In genomic region chrX:131306602-131307001, GRCh38 we compare ENCODE assay signal across 28 cellular contexts. TPM values are rescaled to one million over a fixed set of nuclear protein-coding genes. Genes with fewer than 3 reads are reported as not detected.
"Had no signal": no experiment of that assay in that cellular context is flagged by ENCODE, and none has a peak within 500 bp of the region (broad histone marks: within the 10 kb centered on the region; RNA-seq: fewer than 3 reads in every experiment).

No MANE protein-coding gene starts in this region.

- H3K36me3 Mint-ChIP-seq: immature natural killer cell; naive thymus-derived CD8-positive, alpha-beta T cell; stimulated activated naive B cell treated with anti-CD40 and anti-IgM and Interleukin-4, amounts not matched to agents 10 μg/mL and 1 μg/mL and 100 μg/mL, for 72 hours had no signal

- H3K27me3 Mint-ChIP-seq: progenitor cell of endocrine pancreas had no signal

- H3K27me3 ChIP-seq: right atrium auricular region, right lobe of liver, testis, thyroid gland, transverse colon, upper lobe of left lung, vagina had no signal

- H3K27ac Mint-ChIP-seq: immature natural killer cell; naive thymus-derived CD8-positive, alpha-beta T cell; nephron; progenitor cell of endocrine pancreas; stimulated activated naive B cell treated with anti-CD40 and anti-IgM and Interleukin-4, amounts not matched to agents 10 μg/mL and 1 μg/mL and 100 μg/mL, for 72 hours had no signal

- ATAC-seq: mucosa of descending colon; naive thymus-derived CD8-positive, alpha-beta T cell; right lobe of liver; stimulated activated naive B cell treated with anti-CD40 and anti-IgM and Interleukin-4, amounts not matched to agents 10 μg/mL and 1 μg/mL and 100 μg/mL, for 72 hours; stimulated activated naive CD8-positive, alpha-beta T cell treated with anti-CD3 and anti-CD28 coated beads, Interleukin-15, Interleukin-2, amounts not matched to agents 100 U/mL and 50 U/mL, for 24 hours had no signal

- H3K4me3 ChIP-seq: left ventricle myocardium inferior, lung, mucosa of descending colon, right atrium auricular region, right lobe of liver, smooth muscle cell, stomach, testis, thyroid gland, transverse colon, upper lobe of left lung, vagina had no signal

- H3K27ac ChIP-seq: left ventricle myocardium inferior, right atrium auricular region, right lobe of liver, stomach, testis, thyroid gland, transverse colon, upper lobe of left lung, vagina had no signal

- H3K9me3 ChIP-seq: left ventricle myocardium inferior, mucosa of descending colon, right atrium auricular region, right lobe of liver, stomach, testis, thyroid gland, transverse colon, upper lobe of left lung, vagina had no signal

- H3K36me3 ChIP-seq: left ventricle myocardium inferior, right atrium auricular region, right lobe of liver, stomach, thyroid gland, transverse colon, upper lobe of left lung, vagina had no signal

- H3K9me3 Mint-ChIP-seq: immature natural killer cell; naive thymus-derived CD8-positive, alpha-beta T cell; nephron; neural crest cell; stimulated activated naive B cell treated with anti-CD40 and anti-IgM and Interleukin-4, amounts not matched to agents 10 μg/mL and 1 μg/mL and 100 μg/mL, for 72 hours had no signal

- FAIRE-seq: islet of Langerhans, kidney had no signal

- H3K4me1 Mint-ChIP-seq: immature natural killer cell; naive thymus-derived CD8-positive, alpha-beta T cell; nephron; neural crest cell; stimulated activated naive B cell treated with anti-CD40 and anti-IgM and Interleukin-4, amounts not matched to agents 10 μg/mL and 1 μg/mL and 100 μg/mL, for 72 hours had no signal

- DNase-seq: hypothalamus; immature natural killer cell; kidney; left ventricle myocardium inferior; midbrain; mucosa of descending colon; naive thymus-derived CD8-positive, alpha-beta T cell; right lobe of liver; stimulated activated CD4-positive, alpha-beta T cell treated with anti-CD3 and anti-CD28 coated beads, Interleukin-1b, Interleukin-23, amount 100 ng/mL, for 48 hours; stimulated activated CD4-positive, alpha-beta T cell treated with anti-CD3 and anti-CD28 coated beads, Interleukin-2, amount 100 ng/mL, for 48 hours; stimulated activated CD4-positive, alpha-beta T cell treated with anti-CD3 and anti-CD28 coated beads, Interleukin-4, amount 100 ng/mL, for 4 hours; stimulated activated CD8-positive, alpha-beta memory T cell treated with anti-CD3 and anti-CD28 coated beads, Interleukin-4, amount 100 ng/mL, for 48 hours; stimulated activated naive B cell treated with anti-CD40 and anti-IgM and Interleukin-4, amounts not matched to agents 10 μg/mL and 1 μg/mL and 100 μg/mL, for 72 hours; stimulated activated naive CD8-positive, alpha-beta T cell treated with anti-CD3 and anti-CD28 coated beads, Interleukin-15, Interleukin-2, amounts not matched to agents 100 U/mL and 50 U/mL, for 24 hours; stomach; testis; thyroid gland; transverse colon; upper lobe of left lung had no signal

- H3K4me1 ChIP-seq: left ventricle myocardium inferior, right atrium auricular region, right lobe of liver, stomach, testis, thyroid gland, transverse colon, upper lobe of left lung, vagina had no signal

- H3K4me3 Mint-ChIP-seq: immature natural killer cell; naive thymus-derived CD8-positive, alpha-beta T cell; nephron; neural crest cell; stimulated activated naive B cell treated with anti-CD40 and anti-IgM and Interleukin-4, amounts not matched to agents 10 μg/mL and 1 μg/mL and 100 μg/mL, for 72 hours had no signal

- H3K4me2 ChIP-seq: smooth muscle cell had no signal

RNA-seq across cellular contexts. Expression of gene IGSF1, which starts 17.5 kb away (rescaled TPM):
- total RNA-seq: naive thymus-derived CD8-positive, alpha-beta T cell; pulmonary artery endothelial cell had no signal
- polyA plus RNA-seq: immature natural killer cell; naive thymus-derived CD8-positive, alpha-beta T cell had no signal
